1 cellular context compared by ENCODE assay signal in the genomic region with DNA sequence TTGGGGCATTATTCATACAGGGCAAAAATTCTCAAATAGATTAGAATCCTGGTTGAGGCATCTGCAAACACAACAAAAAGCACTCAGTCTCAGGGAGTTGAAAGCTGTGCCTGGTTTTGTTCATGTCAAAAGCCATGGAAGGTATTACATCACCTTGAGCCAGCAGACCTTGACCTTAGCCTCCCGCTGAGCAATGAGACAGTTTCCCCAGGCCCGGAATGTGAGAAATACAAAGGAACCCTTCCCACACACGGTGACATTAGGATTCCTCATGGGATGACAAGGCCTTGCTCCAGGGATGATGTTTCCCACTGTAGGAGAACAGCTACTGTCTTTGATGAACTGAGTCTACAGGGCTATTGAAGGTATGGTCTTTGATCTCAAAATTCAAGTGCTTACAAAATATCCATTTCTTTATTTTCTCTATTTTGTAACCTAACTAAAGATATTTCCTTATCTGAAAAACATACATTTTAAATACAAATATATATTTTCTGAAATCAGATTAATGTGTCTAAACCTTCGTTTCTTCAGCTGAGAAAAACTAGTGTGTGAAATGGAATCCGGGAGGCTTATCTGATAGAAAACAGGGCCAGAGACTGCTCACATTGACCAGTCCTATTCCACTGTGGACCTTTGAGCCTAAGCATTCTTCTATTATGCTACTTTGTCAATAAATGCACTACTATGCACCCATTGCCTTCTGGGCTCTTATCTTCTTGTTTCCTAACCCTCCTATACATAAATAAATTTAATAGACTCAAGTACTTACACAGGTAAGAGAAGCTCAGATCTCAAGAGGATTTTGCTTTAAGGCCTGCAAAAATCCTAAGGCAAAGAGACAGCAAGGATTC.
TF ChIP-seq lines count a peak whose summit lies in the region.

No MANE protein-coding gene starts in this region.

TF ChIP-seq in HepG2, 621 proteins besides CTCF, POLR2A, EP300 and RAD21 (continued from another document):
- TF ChIP-seq ZFP37 (CRISPR knock-in tag; IDR thresholded peaks at IDR 0.05; ENCODE audit: borderline replicate concordance), result no peak; the same call in 1 of the 2 replicates
- no peak for TF ChIP-seq ZNF296 (CRISPR knock-in tag; conservative IDR thresholded peaks at IDR 0.05)
- no peak for TF ChIP-seq CBX2 (IDR thresholded peaks at IDR 0.05; ENCODE audit: low read depth, low read length)
- no peak for TF ChIP-seq CBX2 (CRISPR knock-in tag; IDR thresholded peaks at IDR 0.05; ENCODE audit: low read depth)
- TF ChIP-seq FOXJ3 (CRISPR knock-in tag; IDR thresholded peaks at IDR 0.05; ENCODE audit: borderline replicate concordance), result peak; percentile 87; the same call in 1 of the 2 replicates
- TF ChIP-seq ZNF580 (CRISPR knock-in tag; IDR thresholded peaks at IDR 0.05; ENCODE audit: borderline replicate concordance, low read depth), result peak; percentile 34; the same call in 1 of the 2 replicates
- no peak for TF ChIP-seq DDIT3 (CRISPR knock-in tag; IDR thresholded peaks at IDR 0.05)
- no peak for TF ChIP-seq MZF1 (CRISPR knock-in tag; IDR thresholded peaks at IDR 0.05; ENCODE audit: borderline replicate concordance)
- TF ChIP-seq, protein P1, sequence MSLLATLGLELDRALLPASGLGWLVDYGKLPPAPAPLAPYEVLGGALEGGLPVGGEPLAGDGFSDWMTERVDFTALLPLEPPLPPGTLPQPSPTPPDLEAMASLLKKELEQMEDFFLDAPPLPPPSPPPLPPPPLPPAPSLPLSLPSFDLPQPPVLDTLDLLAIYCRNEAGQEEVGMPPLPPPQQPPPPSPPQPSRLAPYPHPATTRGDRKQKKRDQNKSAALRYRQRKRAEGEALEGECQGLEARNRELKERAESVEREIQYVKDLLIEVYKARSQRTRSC (CRISPR knock-in tag; IDR thresholded peaks at IDR 0.05; ENCODE audit: low read depth), result no peak
- TF ChIP-seq ZNF138 (CRISPR knock-in tag; IDR thresholded peaks at IDR 0.05; ENCODE audit: low read depth), result no peak
- peak; percentile 53; the same call in 1 of the 2 replicates for TF ChIP-seq KDM2A (CRISPR knock-in tag; IDR thresholded peaks at IDR 0.05; ENCODE audit: borderline replicate concordance, low read depth)
- no peak for TF ChIP-seq MIER3 (CRISPR knock-in tag; IDR thresholded peaks at IDR 0.05; ENCODE audit: borderline replicate concordance)
TF ChIP-seq in HepG2: peak in this region for 182.
